9 cellular contexts compared by ENCODE assay signal in the genomic region with DNA sequence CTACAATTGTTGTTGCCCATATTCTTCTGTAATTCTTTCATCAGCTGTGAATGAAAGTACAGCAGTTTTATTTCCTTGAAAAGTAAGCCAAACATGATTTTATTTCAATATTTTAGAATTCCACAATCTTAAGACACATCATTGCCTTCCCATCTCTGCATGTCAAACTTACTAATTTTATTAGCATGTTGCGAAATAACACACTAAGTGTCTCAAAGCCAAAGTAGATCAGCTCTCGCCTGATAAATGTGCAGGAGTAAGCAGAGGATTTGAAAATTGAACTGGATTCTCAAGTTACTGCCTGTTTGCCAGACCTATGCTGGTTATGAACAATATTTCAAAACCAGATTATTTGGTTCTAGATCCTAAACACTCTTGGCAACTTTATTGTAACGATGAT. TPM values are rescaled to one million over a fixed set of nuclear protein-coding genes. Genes with fewer than 3 reads are reported as not detected.
DNase-seq lines count a peak whose midpoint lies in the region; ATAC-seq and TF ChIP-seq lines count a peak whose summit lies in the region.
"Had no signal": no experiment of that assay in that cellular context is flagged by ENCODE, and none has a peak within 500 bp of the region (broad histone marks: within the 10 kb centered on the region; RNA-seq: fewer than 3 reads in every experiment).

No MANE protein-coding gene starts in this region.

- H3K4me1 ChIP-seq in lower lobe of right lung (peaks cover 93% of the 10 kb centered on the region), aorta (ENCODE audit: control insufficient read depth in 1 of 2, insufficient read depth in 2 of 2, low read length in 2 of 2) (peaks cover 5 to 9% of the 10 kb centered on the region in 2 donors)

- H3K27ac ChIP-seq in lower lobe of right lung (peak overlapping the region; percentile 64), aorta (ENCODE audit: low read depth in 1 of 2, low read length in 2 of 2) (no peak overlapping the region)

- H3K36me3 Mint-ChIP-seq in stimulated activated naive CD8-positive, alpha-beta T cell treated with anti-CD3 and anti-CD28 coated beads, Interleukin-15, Interleukin-2, amounts not matched to agents 100 ng/mL and 50 ng/mL, for 24 hours (ENCODE audit: low read depth), result peaks cover 74% of the 10 kb centered on the region
- peaks cover 74% of the 10 kb centered on the region for H3K36me3 Mint-ChIP-seq in activated naive CD8-positive, alpha-beta T cell treated with anti-CD3 and anti-CD28 coated beads for 36 hours

- H3K27me3 Mint-ChIP-seq in stimulated activated naive CD8-positive, alpha-beta T cell treated with anti-CD3 and anti-CD28 coated beads, Interleukin-15, Interleukin-2, amounts not matched to agents 100 ng/mL and 50 ng/mL, for 24 hours, result no peaks in the 10 kb centered on the region
- H3K27me3 Mint-ChIP-seq in activated naive CD8-positive, alpha-beta T cell treated with anti-CD3 and anti-CD28 coated beads for 36 hours, result no peaks in the 10 kb centered on the region

- peaks cover 4% of the 10 kb centered on the region for H3K36me3 ChIP-seq in lower lobe of right lung
- H3K36me3 ChIP-seq in aorta (ENCODE audit: control insufficient read depth in 1 of 2, insufficient read depth in 2 of 2, low read length in 1 of 2), result no peaks in the 10 kb centered on the region

- H3K4me1 Mint-ChIP-seq in stimulated activated naive CD8-positive, alpha-beta T cell treated with anti-CD3 and anti-CD28 coated beads, Interleukin-15, Interleukin-2, amounts not matched to agents 100 ng/mL and 50 ng/mL, for 24 hours (ENCODE audit: low read depth), result peaks cover 100% of the 10 kb centered on the region
- peaks cover 89% of the 10 kb centered on the region for H3K4me1 Mint-ChIP-seq in activated naive CD8-positive, alpha-beta T cell treated with anti-CD3 and anti-CD28 coated beads for 36 hours

- no peak for DNase-seq in stimulated activated naive CD8-positive, alpha-beta T cell treated with anti-CD3 and anti-CD28 coated beads, Interleukin-15, Interleukin-2, amounts not matched to agents 100 U/mL and 50 U/mL, for 24 hours
- DNase-seq in activated naive CD8-positive, alpha-beta T cell treated with anti-CD3 and anti-CD28 coated beads for 36 hours, result no peak
- DNase-seq in lower lobe of right lung (no peak), aorta (no peak), NCI-H2107 treated with DMSO at 0.1 percent for 48 hours (lab: John Stamatoyannopoulos, UW; ENCODE audit: unreplicated experiment) (no peak), NK-92 (lab: John Stamatoyannopoulos, UW; ENCODE audit: unreplicated experiment) (no peak)
- DNase-seq: kidney had no signal

- H3K27me3 ChIP-seq in lower lobe of right lung (ENCODE audit: low read depth) (no peaks in the 10 kb centered on the region), aorta (ENCODE audit: control insufficient read depth in 1 of 2, insufficient read depth in 2 of 2, low read length in 1 of 2) (no peaks in the 10 kb centered on the region)

- H3K9me3 ChIP-seq in lower lobe of right lung, result no peaks in the 10 kb centered on the region
- peaks cover 2% of the 10 kb centered on the region for H3K9me3 ChIP-seq in aorta (ENCODE audit: control insufficient read depth, low read length)

- intact Hi-C loops in lower lobe of right lung (cut with DNase I) (no loop called here), aorta (cut with DNase I) (no loop called here)

- TF ChIP-seq CTCF in lower lobe of right lung (IDR thresholded peaks at IDR 0.05), result no peak

- H3K27ac Mint-ChIP-seq in stimulated activated naive CD8-positive, alpha-beta T cell treated with anti-CD3 and anti-CD28 coated beads, Interleukin-15, Interleukin-2, amounts not matched to agents 100 ng/mL and 50 ng/mL, for 24 hours, result peak overlapping the region; percentile 98
- H3K27ac Mint-ChIP-seq in activated naive CD8-positive, alpha-beta T cell treated with anti-CD3 and anti-CD28 coated beads for 36 hours, result peak overlapping the region; percentile 94

- H3K9me3 Mint-ChIP-seq in stimulated activated naive CD8-positive, alpha-beta T cell treated with anti-CD3 and anti-CD28 coated beads, Interleukin-15, Interleukin-2, amounts not matched to agents 100 ng/mL and 50 ng/mL, for 24 hours, result no peaks in the 10 kb centered on the region
- H3K9me3 Mint-ChIP-seq in activated naive CD8-positive, alpha-beta T cell treated with anti-CD3 and anti-CD28 coated beads for 36 hours, result peaks cover 2% of the 10 kb centered on the region

- H3K4me3 ChIP-seq in lower lobe of right lung (no peak overlapping the region), aorta (ENCODE audit: low read length in 2 of 2) (no peak overlapping the region)

- peak overlapping the region; percentile 59 for H3K4me3 Mint-ChIP-seq in stimulated activated naive CD8-positive, alpha-beta T cell treated with anti-CD3 and anti-CD28 coated beads, Interleukin-15, Interleukin-2, amounts not matched to agents 100 ng/mL and 50 ng/mL, for 24 hours
- H3K4me3 Mint-ChIP-seq in activated naive CD8-positive, alpha-beta T cell treated with anti-CD3 and anti-CD28 coated beads for 36 hours, result peak overlapping the region; percentile 77

- no peak for ATAC-seq in stimulated activated naive CD8-positive, alpha-beta T cell treated with anti-CD3 and anti-CD28 coated beads, Interleukin-15, Interleukin-2, amounts not matched to agents 100 U/mL and 50 U/mL, for 24 hours
- no peak for ATAC-seq in lower lobe of right lung
- peak; percentile 63 for ATAC-seq in aorta (ENCODE audit: low FRiP score)
- ATAC-seq in GM19397 (IDR thresholded peaks at IDR 0.05; ENCODE audit: unreplicated experiment), result no peak

- WGBS in aorta, 2 donors, result 94 to 97% methylated on average over 3 of the region's 3 CpGs

RNA-seq across cellular contexts. Expression of gene TGFBR2, which starts 25.7 kb away (rescaled TPM):
- total RNA-seq in activated naive CD8-positive, alpha-beta T cell treated with anti-CD3 and anti-CD28 coated beads for 36 hours, result 10 to 100 TPM; 64.1 to 65.1 TPM
- total RNA-seq in lower lobe of right lung (289 TPM), aorta (100 to 1,000 TPM; 279 to 303 TPM)
- polyA plus RNA-seq in aorta, result 100 to 1,000 TPM in 1 of 2 donors, 10 to 100 TPM in 1; 57.3 to 153 TPM
